ENCODE assay signal across 8 cellular contexts in the genomic region with DNA sequence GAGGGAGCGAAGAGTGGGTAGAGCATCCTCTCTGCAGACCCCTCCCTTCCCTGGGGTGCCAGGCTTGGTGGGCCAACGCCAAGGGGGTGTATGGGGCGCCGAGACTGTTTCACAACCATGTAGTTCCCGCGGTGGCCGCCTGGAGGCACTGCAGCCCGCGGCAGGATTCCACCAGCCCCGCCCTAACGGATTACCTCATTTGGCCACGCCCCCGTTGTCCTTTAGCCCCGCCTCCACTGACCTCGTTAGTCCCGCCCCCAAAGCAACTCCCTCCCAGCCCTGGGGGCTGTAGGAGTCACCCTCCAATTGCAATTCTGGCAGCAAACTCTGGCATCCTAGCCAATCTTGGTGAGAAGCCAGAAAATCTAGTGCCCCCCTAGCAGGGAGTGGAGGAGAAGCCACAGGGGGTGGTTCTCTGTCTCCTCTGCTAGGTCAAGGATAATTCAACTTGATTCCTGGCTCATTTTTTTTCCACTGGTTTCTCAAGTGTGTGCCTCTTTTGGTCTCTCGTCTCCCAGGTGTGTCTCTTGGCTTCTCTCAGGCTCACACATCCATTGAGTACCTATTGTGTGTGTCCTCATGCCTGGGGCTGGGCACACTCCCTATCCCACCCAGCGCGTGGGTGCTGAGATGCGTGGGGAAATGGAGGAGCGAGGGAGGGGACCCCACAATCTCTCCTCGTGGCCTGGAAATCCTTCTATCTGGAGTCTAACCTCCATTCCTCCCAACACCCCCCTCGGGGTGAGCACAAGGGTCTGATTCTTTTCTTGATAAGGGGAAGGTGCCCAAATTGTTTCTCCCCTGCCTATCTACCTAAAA. TPM values are rescaled to one million over a fixed set of nuclear protein-coding genes. Genes with fewer than 3 reads are reported as not detected.
A peak's percentile ranks its signal among the peaks of the same experiment; 100 is the strongest.
DNase-seq lines count a peak whose midpoint lies in the region; ATAC-seq, FAIRE-seq and TF ChIP-seq lines count a peak whose summit lies in the region.

No MANE protein-coding gene starts in this region.

- H3K9ac ChIP-seq in H1 (replicated peaks in 1 of 4; ENCODE audit: extremely low read depth in 1 of 4, low read depth in 3 of 4, low read length in 3 of 4), result no peak overlapping the region
- H3K9ac ChIP-seq in mesendoderm (ENCODE audit: low read length), result no peak overlapping the region

- H3K9me3 ChIP-seq in H1 (ENCODE audit: insufficient read depth in 2 of 2, low read depth in 1 of 2, low read length in 1 of 2), result no peaks in the 10 kb centered on the region

- TF ChIP-seq CTCF in GM13977 (IDR thresholded peaks at IDR 0.05; ENCODE audit: extremely low read depth, insufficient read depth, missing control alignments) (peak; percentile 97), H1 (IDR thresholded peaks at IDR 0.05; ENCODE audit: control extremely low read depth in 1 of 3, insufficient read depth in 1 of 3, low read depth in 1 of 3, low read length in 3 of 3) (peak; percentile 94 to 97 (median 96))

- no peak overlapping the region for H2AFZ ChIP-seq in H1 (ENCODE audit: low read length)

- peak overlapping the region; percentile 95; the same call in 1 of the 2 replicates for H2BK15ac ChIP-seq in H1 (ENCODE audit: low read length)
- no peak overlapping the region for H2BK15ac ChIP-seq in mesendoderm (replicated peaks; ENCODE audit: low read depth)

- H3K79me2 ChIP-seq in H1 (ENCODE audit: control insufficient read depth in 1 of 2, insufficient read depth in 2 of 2, low read length in 2 of 2) (peaks cover 0 to 42% of the 10 kb centered on the region in 2 experiments; a peak in 2 of 4 replicates), mesendoderm (ENCODE audit: control insufficient read depth, insufficient read depth, low read length) (no peaks in the 10 kb centered on the region)

- in situ Hi-C loops in ACHN (cut with HindIII; ENCODE audit: low pct_ligation_motif_present, low pct_unique_long_range_greater_than_20kb, low sequenced_read_pairs), result no loop called here
- in situ Hi-C loops in GM13977 (cut with MboI; ENCODE audit: low pct_unique_long_range_greater_than_20kb, low sequenced_read_pairs, unreplicated experiment), result loop anchor here (10.0 to 25.0 kb wide), 2 partner anchors 90 to 328 kb away; partner anchors contain the start of genes ICAM1 and MRPL4

- no peak; a peak in 1 of 3 replicates for TF ChIP-seq EP300 in H1 (IDR thresholded peaks at IDR 0.05; ENCODE audit: borderline replicate concordance in 1 of 2, low read depth in 2 of 2, low read length in 2 of 2)

- no peak overlapping the region for H3K27ac ChIP-seq in H1 (ENCODE audit: low read depth, low read length)
- no peak overlapping the region for H3K27ac ChIP-seq in mesendoderm (ENCODE audit: low read depth, low read length)

- CTCF ChIA-PET in H1 (lab: Charles Lee; ENCODE audit: partially characterized antibody), result interaction anchor here (0.8 to 5.9 kb wide), 6 partner anchors 32 to 186 kb away, joined by 3 to 82 read pairs (median 6); partner anchors contain the start of gene EIF3G

- H2AK5ac ChIP-seq in H1 (ENCODE audit: low read depth, low read length) (peak overlapping the region; percentile 76; the same call in 1 of the 2 replicates), mesendoderm (ENCODE audit: low read length) (no peak overlapping the region)

- no peaks in the 10 kb centered on the region for H3K36me3 ChIP-seq in H1 (ENCODE audit: control insufficient read depth in 2 of 4, insufficient read depth in 4 of 4, low read length in 3 of 4)
- H3K36me3 ChIP-seq in mesendoderm (ENCODE audit: control insufficient read depth, insufficient read depth, low read length), result no peaks in the 10 kb centered on the region

- H3K18ac ChIP-seq in H1 (ENCODE audit: extremely low read depth, low read length) (peak overlapping the region; percentile 85), mesendoderm (ENCODE audit: low read length) (no peak overlapping the region)

- H3K4ac ChIP-seq in H1 (replicated peaks; ENCODE audit: insufficient read length, low read depth, low read length) (peak overlapping the region; percentile 17), mesendoderm (ENCODE audit: low read depth, low read length) (no peak overlapping the region)

- peak; percentile 93 for FAIRE-seq in H1 (lab: Jason Lieb, UNC)

- H3K79me1 ChIP-seq in H1 (ENCODE audit: low read depth, low read length), result no peaks in the 10 kb centered on the region; the same call in 1 of the 2 replicates
- no peaks in the 10 kb centered on the region for H3K79me1 ChIP-seq in mesendoderm (ENCODE audit: low read length)

- peak overlapping the region; percentile 85 to 98 for H3K4me2 ChIP-seq in H1 (ENCODE audit: insufficient read depth in 1 of 2, low read depth in 2 of 2, low read length in 2 of 2)
- H3K4me2 ChIP-seq in mesendoderm (ENCODE audit: low read length), result no peak overlapping the region

- H3K56ac ChIP-seq in H1 (replicated peaks; ENCODE audit: insufficient read length, low read depth, low read length) (no peak overlapping the region), mesendoderm (ENCODE audit: low read length) (no peak overlapping the region)

- H4K8ac ChIP-seq in H1 (ENCODE audit: extremely low read depth, insufficient read depth, low read length) (no peak overlapping the region), mesendoderm (ENCODE audit: low read depth, low read length) (no peak overlapping the region)

- no peak overlapping the region; the same call in 1 of the 2 replicates for H2BK20ac ChIP-seq in H1 (ENCODE audit: low read length)

- H3K14ac ChIP-seq in H1 (ENCODE audit: insufficient read length), result no peak overlapping the region

- DNase-seq in ACHN (peak; percentile 58), GM13977 (ENCODE audit: low spot score) (peak; percentile 91), NCI-H82 treated with DMSO at 0.1 percent for 48 hours (lab: John Stamatoyannopoulos, UW; ENCODE audit: unreplicated experiment) (peak; percentile 39), H1 (ENCODE audit: low read depth in 1 of 2, low spot score in 2 of 2) (peak; percentile 77 to 100), mesendoderm (peak; percentile 87)
- DNase-seq in activated CD8-positive, alpha-beta memory T cell treated with anti-CD3 and anti-CD28 coated beads for 4 hours (ENCODE audit: low read depth in 2 of 2), result peak; percentile 56 to 71
- DNase-seq in stimulated activated CD8-positive, alpha-beta memory T cell treated with anti-CD3 and anti-CD28 coated beads, Interleukin-2, amount 100 ng/mL, for 1 hour (ENCODE audit: low read depth in 2 of 2), result peak; percentile 65 to 67

- peak overlapping the region; percentile 93 for H4K91ac ChIP-seq in H1 (replicated peaks; ENCODE audit: insufficient read length, low read length)

- H2BK12ac ChIP-seq in H1 (ENCODE audit: low read depth, low read length), result no peak overlapping the region

- no peak overlapping the region for H2BK5ac ChIP-seq in H1 (ENCODE audit: low read depth, low read length)
- H2BK5ac ChIP-seq in mesendoderm (ENCODE audit: low read length), result no peak overlapping the region

- H4K5ac ChIP-seq in H1 (ENCODE audit: insufficient read length, low read depth, low read length) (peak overlapping the region; percentile 72), mesendoderm (ENCODE audit: low read length) (no peak overlapping the region)

- ATAC-seq in HG02610 (IDR thresholded peaks at IDR 0.05; ENCODE audit: unreplicated experiment), result no peak

- peaks cover 4 to 14% (median 6%) of the 10 kb centered on the region in 4 experiments for H3K4me1 ChIP-seq in H1 (replicated peaks in 1 of 4; ENCODE audit: control insufficient read depth in 3 of 4, insufficient read depth in 4 of 4, low read length in 3 of 4)
- H3K4me1 ChIP-seq in mesendoderm (ENCODE audit: control insufficient read depth, low read depth, low read length), result peaks cover 8% of the 10 kb centered on the region

- TF ChIP-seq POLR2A in H1 (IDR thresholded peaks at IDR 0.05; ENCODE audit: control extremely low read depth in 1 of 2, low read depth in 2 of 2, low read length in 2 of 2), result 0 out of 3 replicates have a peak, but pooled peaks of 1 of the 2 experiments have one; percentile 29

- H3K23me2 ChIP-seq in H1 (ENCODE audit: low read depth, low read length), result peaks cover 12% of the 10 kb centered on the region

- POLR2A ChIA-PET in H1 (lab: Charles Lee; ENCODE audit: partially characterized antibody), result interaction anchor here (0.6 to 4.0 kb wide), 2 partner anchors 10 to 180 kb away, joined by 3 to 41 read pairs; no protein-coding TSS in a partner anchor

- H2BK120ac ChIP-seq in H1 (replicated peaks; ENCODE audit: low read depth, low read length) (peak overlapping the region; percentile 67), mesendoderm (ENCODE audit: low read depth, low read length) (no peak overlapping the region)

- peak overlapping the region; percentile 67 to 83 (median 80); a peak in 5 of 8 replicates for H3K4me3 ChIP-seq in H1 (ENCODE audit: extremely low read depth in 1 of 4, insufficient read depth in 2 of 4, low read depth in 3 of 4, low read length in 4 of 4)
- H3K4me3 ChIP-seq in mesendoderm (ENCODE audit: low read length), result no peak overlapping the region

- peaks cover 0 to 2% (median 0%) of the 10 kb centered on the region in 4 experiments; a peak in 2 of 7 replicates for H3K27me3 ChIP-seq in H1 (replicated peaks in 1 of 4; ENCODE audit: control insufficient read depth in 3 of 4, extremely low read depth in 1 of 4, insufficient read depth in 3 of 4, low read length in 3 of 4)
- H3K27me3 ChIP-seq in mesendoderm (ENCODE audit: insufficient read depth, low read length, poor library complexity), result no peaks in the 10 kb centered on the region

- TF ChIP-seq RAD21 in H1 (IDR thresholded peaks at IDR 0.05 in 1 of 2, conservative IDR thresholded peaks at IDR 0.05 in 1 of 2; ENCODE audit: low read depth in 2 of 2, low read length in 2 of 2), result peak; percentile 96 to 98

- peaks cover 2 to 9% of the 10 kb centered on the region in 2 experiments for H4K20me1 ChIP-seq in H1 (replicated peaks in 1 of 2; ENCODE audit: control insufficient read depth in 1 of 2, insufficient read depth in 2 of 2, low read length in 2 of 2)

- 26% methylated on average over 15 of the region's 23 CpGs; no CpG with 5 or more reads in 1 of the 2 experiments for WGBS in H1 (ENCODE audit: extremely low coverage in 1 of 2, insufficient coverage in 1 of 2, insufficient read length in 1 of 2, insufficient replicate concordance in 2 of 2, low coverage in 1 of 2, low lambda C conversion rate in 2 of 2, missing lambda C conversion rate in 1 of 2), 2 experiments
- no CpG with 5 or more reads among the region's 23 CpGs for WGBS in mesendoderm (ENCODE audit: extremely low coverage, insufficient coverage, low lambda C conversion rate)

- no peak overlapping the region for H3K23ac ChIP-seq in H1 (ENCODE audit: insufficient read length)
- no peak overlapping the region for H3K23ac ChIP-seq in mesendoderm (ENCODE audit: low read length)

RNA-seq across cellular contexts. Expression of gene OLFM2, which starts 2.0 kb away (rescaled TPM):
- 68.2 and 72.0 TPM in 2 replicates for total RNA-seq in H1 (2021; fragmentation: NEBNext Ultra II Directional; extraction: Animal tissue kit (Norgen Biotek cat#: 25700))
- polyA plus RNA-seq in H1 (2011; rRNA removed), result 151 and 238 TPM in 2 replicates
- polyA plus RNA-seq in H1 (2011; cell fraction: cytosol; rRNA removed), result 133 TPM
- 130 TPM for polyA plus RNA-seq in H1 (2011; cell fraction: nucleus; rRNA removed)
- 45.7 to 81.7 TPM (median 69.5 TPM) in 4 replicates for polyA plus RNA-seq in H1 (2012, experiment 1 of 2)
- 69.6 TPM for polyA plus RNA-seq in H1 (2012, experiment 2 of 2)
- 86.9 TPM for polyA plus RNA-seq in H1 (2013, experiment 1 of 2)
- polyA plus RNA-seq in H1 (2013, experiment 2 of 2), result 91.1 TPM
- 61.1 and 62.1 TPM in 2 replicates for polyA minus RNA-seq in H1 (2011; rRNA and poly(A)+ RNA removed)
- 74.7 TPM for polyA minus RNA-seq in H1 (2011; cell fraction: cytosol; rRNA and poly(A)+ RNA removed)
- 48.8 TPM for polyA minus RNA-seq in H1 (2011; cell fraction: nucleus; rRNA and poly(A)+ RNA removed)
- polyA plus RNA-seq in mesendoderm (2013, experiment 1 of 2), result 42.1 TPM
- 41.1 TPM for polyA plus RNA-seq in mesendoderm (2013, experiment 2 of 2)

Comparison
In these comparisons a context has a peak if more than half of its experiments do, and no peak if none do; other contexts are left out.
1. DNase-seq: peak in every context shown above with its lines; median percentile 91 in GM13977; 88 in H1; 87 in mesendoderm; 66 in stimulated activated CD8-positive, alpha-beta memory T cell treated with anti-CD3 and anti-CD28 coated beads, Interleukin-2, amount 100 ng/mL, for 1 hour; 64 in activated CD8-positive, alpha-beta memory T cell treated with anti-CD3 and anti-CD28 coated beads for 4 hours; 58 in ACHN; 39 in NCI-H82 treated with DMSO at 0.1 percent for 48 hours.